Comparison of ENCODE assay signal across 8 cellular contexts in genomic region chr5:55159763-55160492, GRCh38. TPM values are rescaled to one million over a fixed set of nuclear protein-coding genes. Genes with fewer than 3 reads are reported as not detected.
A peak's percentile ranks its signal among the peaks of the same experiment; 100 is the strongest.
DNase-seq lines count a peak whose midpoint lies in the region; ATAC-seq and TF ChIP-seq lines count a peak whose summit lies in the region.

Gene GPX8, plus strand, starts transcription at chr5:55160171. Its CDS starts 22 bp downstream, at chr5:55160193.

- H3K4me2 ChIP-seq in skeletal muscle satellite cell (ENCODE audit: low read length): peak within 1 kb of the TSS; percentile 84

- H3K4me1 Mint-ChIP-seq in MCF 10A (ENCODE audit: insufficient read depth, unreplicated experiment): peaks cover 2% of the 10 kb centered on the region
- H3K4me1 Mint-ChIP-seq in immature natural killer cell: no peaks in the 10 kb centered on the region

- POLR2A ChIA-PET in MCF 10A (lab: Yijun Ruan, JAX): interaction anchor here (0.5 to 3.0 kb wide), 32 partner anchors 9 to 756 kb away, joined by 3 to 31 read pairs (median 3); partner anchors contain the start of genes CCNO, CDC20B, ESM1 and MCIDAS

- H3K36me3 Mint-ChIP-seq in MCF 10A (ENCODE audit: insufficient read depth, unreplicated experiment) (peaks cover 25% of the 10 kb centered on the region), immature natural killer cell (no peaks in the 10 kb centered on the region)

- no peaks in the 10 kb centered on the region for H3K9me3 ChIP-seq in skeletal muscle satellite cell (replicated peaks; ENCODE audit: low read length)

- H3K9me3 Mint-ChIP-seq in MCF 10A (ENCODE audit: unreplicated experiment) (no peaks in the 10 kb centered on the region), immature natural killer cell (no peaks in the 10 kb centered on the region)

- peak; percentile 66 for TF ChIP-seq CTCF in MCF 10A (IDR thresholded peaks at IDR 0.05; ENCODE audit: unreplicated experiment)

- peak within 1 kb of the TSS; percentile 91 for H3K9ac ChIP-seq in skeletal muscle satellite cell (ENCODE audit: low read depth, low read length)

- H3K27ac Mint-ChIP-seq in MCF 10A (ENCODE audit: low read depth, unreplicated experiment): peak within 1 kb of the TSS; percentile 82
- no peak within 1 kb of the TSS for H3K27ac Mint-ChIP-seq in immature natural killer cell

- H3K4me3 ChIP-seq in GM08714 (ENCODE audit: low read length) (peak within 1 kb of the TSS; percentile 60; the same call in 1 of the 2 replicates), skeletal muscle satellite cell (ENCODE audit: low read length) (peak within 1 kb of the TSS; percentile 74)

- ATAC-seq in GM18519 (IDR thresholded peaks at IDR 0.05; ENCODE audit: low FRiP score, unreplicated experiment) (no peak), HG02981 (IDR thresholded peaks at IDR 0.05; ENCODE audit: unreplicated experiment) (no peak)

- H3K36me3 ChIP-seq in skeletal muscle satellite cell (ENCODE audit: insufficient read depth, low read length): peaks cover 24% of the 10 kb centered on the region

- CTCF ChIA-PET in MCF 10A (lab: Yijun Ruan, JAX): interaction anchor here (0.6 to 2.7 kb wide), 44 partner anchors 9 to 643 kb away, joined by 3 to 100 read pairs (median 4); partner anchors contain the start of gene SNX18

- peaks cover 16% of the 10 kb centered on the region for H3K4me1 ChIP-seq in skeletal muscle satellite cell (ENCODE audit: control insufficient read depth, insufficient read depth, low read length)

- H3K27me3 ChIP-seq in skeletal muscle satellite cell (ENCODE audit: control insufficient read depth, insufficient read depth, low read length): no peaks in the 10 kb centered on the region

- no TSS peak for BruUV-seq in MCF 10A (replicated peaks; lab: Mats Ljungman, UMichigan)

- H3K27me3 Mint-ChIP-seq in MCF 10A (ENCODE audit: insufficient read depth, unreplicated experiment) (peaks cover 13% of the 10 kb centered on the region), immature natural killer cell (ENCODE audit: low read depth in 3 of 3) (peaks cover 0 to 13% (median 5%) of the 10 kb centered on the region in 3 donors)

- intact Hi-C loops in MCF 10A (cut with micrococcal nuclease): loop anchor here (1.0 to 10.0 kb wide), 3 partner anchors 254 to 639 kb away; no protein-coding TSS in a partner anchor

- DNase-seq in A172 (ENCODE audit: low spot score): peak; percentile 84
- DNase-seq in NCI-H524 (lab: John Stamatoyannopoulos, UW): peak; percentile 68 to 77
- peak; percentile 88 for DNase-seq in MCF 10A (ENCODE audit: unreplicated experiment)
- peak; percentile 39 to 59 (median 52) for DNase-seq in immature natural killer cell

- peak within 1 kb of the TSS; percentile 78 for H3K4me3 Mint-ChIP-seq in MCF 10A (ENCODE audit: unreplicated experiment)
- H3K4me3 Mint-ChIP-seq in immature natural killer cell: no peak within 1 kb of the TSS

RNA-seq across cellular contexts. Expression of gene GPX8, which starts in this region (rescaled TPM):
- total RNA-seq in A172 (2014; rRNA removed; shearing (Covaris generic)): 112 and 132 TPM in 2 replicates
- total RNA-seq in MCF 10A (2022): 37.2 and 38.8 TPM in 2 replicates
- not detected for polyA plus RNA-seq in immature natural killer cell
- 90.8 and 98.3 TPM in 2 replicates for total RNA-seq in skeletal muscle satellite cell (2012; rRNA removed)

Comparison
In these comparisons a context has a peak if more than half of its experiments do, and no peak if none do; other contexts are left out.
1. Peak in DNase-seq in immature natural killer cell; RNA of the gene not detected or under 1 TPM.